In the genomic region with DNA sequence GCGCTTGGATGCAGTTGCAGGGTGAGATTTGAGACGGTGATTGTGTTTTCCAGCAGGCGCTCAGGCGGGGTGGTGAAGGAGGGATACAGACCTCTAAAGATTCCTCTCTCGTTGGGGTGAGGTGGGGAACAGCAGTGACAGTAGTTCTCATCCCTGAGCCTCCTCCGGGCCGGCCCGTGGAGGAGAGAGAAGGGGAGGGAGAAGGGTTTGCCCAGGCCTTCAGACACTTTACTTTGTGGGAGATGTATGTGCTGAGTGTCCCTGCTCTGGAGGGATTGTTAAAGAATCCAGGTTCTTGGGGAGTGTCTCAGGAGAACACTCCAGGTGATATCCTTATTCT, we compare ENCODE assay signal across 8 cellular contexts.
DNase-seq lines count a peak whose midpoint lies in the region; ATAC-seq and TF ChIP-seq lines count a peak whose summit lies in the region.

No MANE protein-coding gene starts in this region.

- TF ChIP-seq POLR2A in NB4 (IDR thresholded peaks at IDR 0.05; ENCODE audit: extremely low read depth, insufficient read length) = no peak

- peaks cover 9% of the 10 kb centered on the region for H3K4me1 ChIP-seq in neuron (ENCODE audit: insufficient read depth, low read length)

- no peaks in the 10 kb centered on the region for H3K27me3 ChIP-seq in neuron (ENCODE audit: insufficient read depth, low read length)

- ATAC-seq in GM21526 (IDR thresholded peaks at IDR 0.05; ENCODE audit: low FRiP score, unreplicated experiment) (peak; percentile 14), GM21390 (IDR thresholded peaks at IDR 0.05; ENCODE audit: unreplicated experiment) (no peak)

- TF ChIP-seq CTCF in NB4 (IDR thresholded peaks at IDR 0.05; ENCODE audit: low read depth, low read length) = no peak

- peak overlapping the region; percentile 66 for H3K27ac ChIP-seq in epithelial cell of prostate

- H3K9me3 ChIP-seq in neuron (ENCODE audit: low read length) = no peaks in the 10 kb centered on the region

- peak overlapping the region; percentile 94 for H2AFZ ChIP-seq in neuron (ENCODE audit: low read depth, low read length)

- no peaks in the 10 kb centered on the region for H3K36me3 ChIP-seq in neuron (ENCODE audit: insufficient read depth, low read length)

- H3K4me3 ChIP-seq in NB4 (ENCODE audit: low read depth, low read length) = peak overlapping the region; percentile 88
- peak overlapping the region; percentile 84 for H3K4me3 ChIP-seq in neuron (ENCODE audit: low read length)

- DNase-seq in NB4 (ENCODE audit: low read depth) (no peak), epithelial cell of prostate (ENCODE audit: low read depth, low spot score) (no peak), posterior cingulate gyrus (no peak), GDM1 (lab: John Stamatoyannopoulos, UW) (no peak), GM19240 (ENCODE audit: insufficient read length, low spot score) (no peak)

- intact Hi-C loops in posterior cingulate gyrus (cut with DNase I) = no loop called here
